In the genomic region with DNA sequence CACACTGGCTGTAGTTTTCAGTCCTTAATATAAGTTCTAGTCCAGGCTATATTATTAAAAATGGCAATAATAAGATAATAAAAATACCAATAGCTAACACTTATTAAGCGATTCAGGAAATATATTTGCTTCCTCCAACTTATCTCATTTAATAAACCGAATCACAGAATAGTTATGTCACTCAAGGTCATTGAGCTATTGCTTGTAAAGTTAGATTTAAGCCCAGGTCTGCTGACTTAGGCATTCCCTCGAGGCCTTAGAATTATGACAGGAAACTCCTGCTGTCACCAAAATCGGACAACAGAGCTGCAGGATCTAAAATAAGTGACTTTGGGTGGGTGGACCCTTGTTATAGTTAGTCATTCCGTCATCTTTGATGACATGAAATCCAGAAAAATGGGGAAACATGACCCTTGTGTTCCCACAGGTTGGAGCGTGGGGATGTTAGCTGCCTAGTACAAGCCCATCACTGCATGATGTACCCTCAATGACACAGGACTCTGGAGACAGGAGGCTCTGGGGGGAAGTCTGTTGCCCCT, we compare ENCODE assay signal across 21 cellular contexts.
"Had no signal": no experiment of that assay in that cellular context is flagged by ENCODE, and none has a peak within 500 bp of the region (broad histone marks: within the 10 kb centered on the region; RNA-seq: fewer than 3 reads in every experiment).

No MANE protein-coding gene starts in this region.

- H3K36me3 Mint-ChIP-seq: activated naive CD8-positive, alpha-beta T cell treated with anti-CD3 and anti-CD28 coated beads, Interleukin-2, amount 10 ng/mL, durations not matched to agents 7 days and 5 days; immature natural killer cell; natural killer cell had no signal

- H3K4me1 Mint-ChIP-seq: activated naive CD8-positive, alpha-beta T cell treated with anti-CD3 and anti-CD28 coated beads, Interleukin-2, amount 10 ng/mL, durations not matched to agents 7 days and 5 days; immature natural killer cell; natural killer cell; WTC11 had no signal

- DNase-seq: activated naive CD4-positive, alpha-beta T cell treated with anti-CD3 and anti-CD28 coated beads for 36 hours; activated naive CD8-positive, alpha-beta T cell treated with anti-CD3 and anti-CD28 coated beads, Interleukin-2, amount 10 ng/mL, durations not matched to agents 7 days and 5 days; activated T-cell treated with anti-CD3 and anti-CD28 coated beads, Interleukin-2, amount 50 U/mL, for 1 hour; amniotic stem cell; effector CD8-positive, alpha-beta T cell; erythroblast; foreskin fibroblast; heart right ventricle; immature natural killer cell; kidney glomerular epithelial cell; left ventricle myocardium superior; midbrain; natural killer cell; T1000 had no signal

- H3K4me3 ChIP-seq: heart right ventricle, prostate gland, tibial nerve had no signal

- H3K4me3 Mint-ChIP-seq: activated naive CD4-positive, alpha-beta T cell treated with anti-CD3 and anti-CD28 coated beads for 36 hours; activated naive CD8-positive, alpha-beta T cell treated with anti-CD3 and anti-CD28 coated beads, Interleukin-2, amount 10 ng/mL, durations not matched to agents 7 days and 5 days; dendritic cell treated with granulocyte-macrophage colony-stimulating factor and Interleukin-4, amounts not matched to agents 40 ng/mL and 50 ng/mL, for 4 days; immature natural killer cell; natural killer cell; stimulated activated naive CD8-positive, alpha-beta T cell treated with anti-CD3 and anti-CD28 coated beads, Interleukin-15, Interleukin-2, amounts not matched to agents 100 ng/mL and 50 ng/mL, for 24 hours; T-helper 1 cell treated with Interleukin-12 subunit alpha and Interleukin-12 subunit beta and Interleukin-4 antibody, amounts not matched to agents 30 μg/mL and 1 μg/mL, for 36 hours; WTC11 had no signal

- ATAC-seq: heart right ventricle, left ventricle myocardium superior, natural killer cell, WTC11 had no signal

- H3K27me3 ChIP-seq: heart right ventricle, tibial nerve had no signal

- H3K27me3 Mint-ChIP-seq: activated naive CD8-positive, alpha-beta T cell treated with anti-CD3 and anti-CD28 coated beads, Interleukin-2, amount 10 ng/mL, durations not matched to agents 7 days and 5 days; dendritic cell treated with granulocyte-macrophage colony-stimulating factor and Interleukin-4, amounts not matched to agents 40 ng/mL and 50 ng/mL, for 4 days had no signal

- H3K27ac ChIP-seq: heart right ventricle, prostate gland had no signal

- H3K9me3 Mint-ChIP-seq: activated naive CD4-positive, alpha-beta T cell treated with anti-CD3 and anti-CD28 coated beads for 36 hours; activated naive CD8-positive, alpha-beta T cell treated with anti-CD3 and anti-CD28 coated beads, Interleukin-2, amount 10 ng/mL, durations not matched to agents 7 days and 5 days; activated T-helper 2 cell treated with anti-CD3 and anti-CD28 coated beads, Interferon-gamma antibody, Interleukin-2, Interleukin-4, amounts not matched to agents 10 μg/mL and 5 μg/mL and 100 μg/mL, durations not matched to agents 14 hours and 24 hours and 36 hours; stimulated activated naive CD8-positive, alpha-beta T cell treated with anti-CD3 and anti-CD28 coated beads, Interleukin-15, Interleukin-2, amounts not matched to agents 100 ng/mL and 50 ng/mL, for 24 hours; T-helper 1 cell treated with Interleukin-12 subunit alpha and Interleukin-12 subunit beta and Interleukin-4 antibody, amounts not matched to agents 30 μg/mL and 1 μg/mL, for 36 hours had no signal

- H3K36me3 ChIP-seq: heart right ventricle, prostate gland, tibial nerve had no signal

- H3K4me1 ChIP-seq: prostate gland had no signal

- H3K27ac Mint-ChIP-seq: activated naive CD4-positive, alpha-beta T cell treated with anti-CD3 and anti-CD28 coated beads for 36 hours; activated naive CD8-positive, alpha-beta T cell treated with anti-CD3 and anti-CD28 coated beads, Interleukin-2, amount 10 ng/mL, durations not matched to agents 7 days and 5 days; activated T-helper 2 cell treated with anti-CD3 and anti-CD28 coated beads, Interferon-gamma antibody, Interleukin-2, Interleukin-4, amounts not matched to agents 10 μg/mL and 5 μg/mL and 100 μg/mL, durations not matched to agents 14 hours and 24 hours and 36 hours; dendritic cell treated with granulocyte-macrophage colony-stimulating factor and Interleukin-4, amounts not matched to agents 40 ng/mL and 50 ng/mL, for 4 days; immature natural killer cell; natural killer cell; stimulated activated naive CD8-positive, alpha-beta T cell treated with anti-CD3 and anti-CD28 coated beads, Interleukin-15, Interleukin-2, amounts not matched to agents 100 ng/mL and 50 ng/mL, for 24 hours; T-helper 1 cell treated with Interleukin-12 subunit alpha and Interleukin-12 subunit beta and Interleukin-4 antibody, amounts not matched to agents 30 μg/mL and 1 μg/mL, for 36 hours; WTC11 had no signal

- H3K9me3 ChIP-seq: prostate gland had no signal
